ENCODE assay signal across 8 cellular contexts in the genomic region with DNA sequence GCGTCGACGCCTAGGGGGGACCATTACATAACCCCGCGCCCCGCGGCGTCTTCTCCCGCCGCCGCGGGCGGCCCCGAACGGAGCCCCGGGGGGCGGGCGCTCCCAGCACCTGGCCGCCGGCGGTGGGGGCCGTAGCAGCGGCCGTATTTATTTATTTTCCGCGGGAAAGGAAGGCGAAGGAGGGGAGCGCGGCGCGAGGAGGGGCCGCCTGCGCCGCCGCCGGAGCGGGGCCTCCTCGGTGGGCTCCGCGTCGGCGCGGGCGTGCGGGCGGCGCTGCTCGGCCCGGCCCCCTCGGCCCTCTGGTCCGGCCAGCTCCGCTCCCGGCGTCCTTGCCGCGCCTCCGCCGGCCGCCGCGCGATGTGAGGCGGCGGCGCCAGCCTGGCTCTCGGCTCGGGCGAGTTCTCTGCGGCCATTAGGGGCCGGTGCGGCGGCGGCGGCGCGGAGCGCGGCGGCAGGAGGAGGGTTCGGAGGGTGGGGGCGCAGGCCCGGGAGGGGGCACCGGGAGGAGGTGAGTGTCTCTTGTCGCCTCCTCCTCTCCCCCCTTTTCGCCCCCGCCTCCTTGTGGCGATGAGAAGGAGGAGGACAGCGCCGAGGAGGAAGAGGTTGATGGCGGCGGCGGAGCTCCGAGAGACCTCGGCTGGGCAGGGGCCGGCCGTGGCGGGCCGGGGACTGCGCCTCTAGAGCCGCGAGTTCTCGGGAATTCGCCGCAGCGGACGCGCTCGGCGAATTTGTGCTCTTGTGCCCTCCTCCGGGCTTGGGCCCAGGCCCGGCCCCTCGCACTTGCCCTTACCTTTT. TPM values are rescaled to one million over a fixed set of nuclear protein-coding genes. Genes with fewer than 3 reads are reported as not detected.
DNase-seq lines count a peak whose midpoint lies in the region; ATAC-seq and TF ChIP-seq lines count a peak whose summit lies in the region.

A gene (plus strand): TSS at position 570 of the 795 bp plus-strand sequence. CDS start 413 bp downstream, outside the sequence.

- no peaks in the 10 kb centered on the region for H3K27me3 ChIP-seq in KMS-11 (ENCODE audit: insufficient read depth, low read depth)
- no peaks in the 10 kb centered on the region for H3K27me3 ChIP-seq in psoas muscle (ENCODE audit: insufficient read depth in 3 of 3, low read length in 2 of 3)

- peaks cover 47% of the 10 kb centered on the region for H3K79me2 ChIP-seq in KMS-11 (ENCODE audit: insufficient read depth, low read depth)

- H4K20me1 ChIP-seq in KMS-11 (ENCODE audit: insufficient read depth) = peaks cover 27% of the 10 kb centered on the region

- H3K4me1 ChIP-seq in KMS-11 (ENCODE audit: low read depth, poor library complexity, severe bottlenecking) (peaks cover 27% of the 10 kb centered on the region), psoas muscle (peaks cover 34% of the 10 kb centered on the region), urinary bladder (ENCODE audit: insufficient read depth) (no peaks in the 10 kb centered on the region)

- peak within 1 kb of the TSS; percentile 80 for H3K4me2 ChIP-seq in KMS-11

- WGBS in psoas muscle, 3 donors = 0% methylated on average over 30 to 107 of the region's 112 CpGs
- under 1% methylated on average over 109 of the region's 112 CpGs for WGBS in urinary bladder

- intact Hi-C loops in T-helper 1 cell treated with Interleukin-12 subunit alpha and Interleukin-12 subunit beta and Interleukin-4 antibody, amounts not matched to agents 30 ng/mL and 1 ng/mL, for 36 hours (cut with micrococcal nuclease) = loop anchor here (5.0 to 10.0 kb wide), 6 partner anchors 210 to 1560 kb away; a partner anchor contains a TSS
- intact Hi-C loops in left cardiac atrium (cut with DNase I) (loop anchor here (5.0 kb wide), 2 partner anchors 65 to 135 kb away; no protein-coding TSS in a partner anchor), psoas muscle (cut with DNase I) (no loop called here)

- no peaks in the 10 kb centered on the region for H3K9me3 ChIP-seq in psoas muscle

- ATAC-seq in GM21717 (IDR thresholded peaks at IDR 0.05; ENCODE audit: unreplicated experiment) (peak; percentile 38), left cardiac atrium (peak; percentile 30 to 49), psoas muscle (peak; percentile 50 to 72 (median 59))

- TF ChIP-seq CTCF in KMS-11 (conservative IDR thresholded peaks at IDR 0.05; ENCODE audit: low read depth, low read length) (no peak), psoas muscle (IDR thresholded peaks at IDR 0.05) (peak; percentile 28)

- H3K27ac ChIP-seq in KMS-11 (peak within 1 kb of the TSS; percentile 98), psoas muscle (peak within 1 kb of the TSS; percentile 100), urinary bladder (ENCODE audit: low read depth) (peak within 1 kb of the TSS; percentile 100)

- peak within 1 kb of the TSS; percentile 43 for H2AFZ ChIP-seq in KMS-11 (ENCODE audit: low read depth)

- H3K36me3 ChIP-seq in KMS-11 (ENCODE audit: insufficient read depth) = no peaks in the 10 kb centered on the region
- H3K36me3 ChIP-seq in psoas muscle (ENCODE audit: insufficient read depth in 1 of 2, low read depth in 1 of 2) = peaks cover 0 to 5% of the 10 kb centered on the region in 2 donors
- no peaks in the 10 kb centered on the region for H3K36me3 ChIP-seq in urinary bladder (ENCODE audit: insufficient read depth)

- peak; percentile 90 for DNase-seq in GM03348 (ENCODE audit: low spot score)
- peak; percentile 48 for DNase-seq in amniotic epithelial cell (ENCODE audit: low read depth)
- peak; percentile 87 for DNase-seq in left cardiac atrium
- DNase-seq in psoas muscle = peak; percentile 85 to 95

- no peak within 1 kb of the TSS for H3K4me3 ChIP-seq in KMS-11 (IDR thresholded peaks at IDR 0.05; ENCODE audit: insufficient read depth, low read depth, low read length)
- H3K4me3 ChIP-seq in psoas muscle = peak within 1 kb of the TSS; percentile 98
- peak within 1 kb of the TSS; percentile 99 for H3K4me3 ChIP-seq in urinary bladder (ENCODE audit: low read depth, low read length)

- peak within 1 kb of the TSS; percentile 98 for H3K9ac ChIP-seq in KMS-11

RNA-seq across cellular contexts. Expression of the gene that starts here (rescaled TPM):
- 91.1 and 94.8 TPM in 2 replicates for total RNA-seq in T-helper 1 cell treated with Interleukin-12 subunit alpha and Interleukin-12 subunit beta and Interleukin-4 antibody, amounts not matched to agents 30 ng/mL and 1 ng/mL, for 36 hours
- total RNA-seq in left cardiac atrium (10 to 100 TPM; 28.6 to 31.5 TPM), psoas muscle (10 to 100 TPM; 31.0 to 40.7 (median 35.3) TPM), urinary bladder (104 TPM)
- polyA plus RNA-seq in psoas muscle (10 to 100 TPM in 1 of 3 donors, 1 to 10 TPM in 2; 6.2 to 20.5 (median 7.0) TPM), urinary bladder (24.0 TPM)

Comparison
In these comparisons a context has a peak if more than half of its experiments do, and no peak if none do; other contexts are left out.
1. intact Hi-C loops: an anchor here in T-helper 1 cell treated with Interleukin-12 subunit alpha and Interleukin-12 subunit beta and Interleukin-4 antibody, amounts not matched to agents 30 ng/mL and 1 ng/mL, for 36 hours (5.0 to 10.0 kb wide) and left cardiac atrium (5.0 kb wide); none called in psoas muscle.